In the genomic region with DNA sequence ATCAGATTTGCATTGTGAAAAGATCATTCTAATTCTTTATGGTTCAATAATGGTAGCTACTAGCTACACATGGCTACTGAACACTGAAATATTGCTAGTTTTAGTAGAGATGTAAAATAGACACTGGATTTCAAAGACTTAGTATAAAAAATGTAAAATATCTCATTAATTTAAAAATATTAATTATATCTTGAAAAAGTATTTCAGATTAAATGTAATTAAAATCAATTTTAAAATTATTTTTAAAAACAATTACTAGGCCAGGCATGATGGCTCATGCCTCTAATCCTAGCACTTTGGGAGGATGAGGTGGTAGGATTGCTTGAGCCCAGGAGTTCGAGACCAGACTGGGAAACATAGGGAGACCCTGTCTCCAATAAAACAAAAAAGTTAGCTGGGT, we compare ENCODE assay signal across 35 cellular contexts.
"Had no signal": no experiment of that assay in that cellular context is flagged by ENCODE, and none has a peak within 500 bp of the region (broad histone marks: within the 10 kb centered on the region; RNA-seq: fewer than 3 reads in every experiment).

No MANE protein-coding gene starts in this region.

- H3K27me3 ChIP-seq: MG63 had no signal

- H3K4me3 ChIP-seq: MG63 had no signal

- H3K9me3 ChIP-seq: MG63 had no signal

- H3K36me3 ChIP-seq: MG63 had no signal

- DNase-seq: Karpas-422, Kasumi-1, MG63, MM.1S, MV-4-11, NCI-H1048, NCI-H1092, NCI-H1092 treated with DMSO at 0.1 percent for 48 hours, NCI-H1105, NCI-H1105 treated with DMSO at 0.1 percent for 48 hours, NCI-H1417, NCI-H1417 treated with DMSO at 0.1 percent for 48 hours, NCI-H1436, NCI-H1436 treated with DMSO at 0.1 percent for 48 hours, NCI-H146, NCI-H1694, NCI-H1694 treated with DMSO at 0.1 percent for 48 hours, NCI-H187, NCI-H187 treated with DMSO at 0.1 percent for 48 hours, NCI-H1930, NCI-H2029, NCI-H2029 treated with DMSO at 0.1 percent for 48 hours, NCI-H2081, NCI-H2081 treated with DMSO at 0.1 percent for 48 hours, NCI-H2107, NCI-H2171, NCI-H2171 treated with DMSO at 0.1 percent for 48 hours, NCI-H2227 treated with DMSO at 0.1 percent for 48 hours, NCI-H226, NCI-H345, NCI-H446, NCI-H446 treated with DMSO at 0.1 percent for 48 hours, NCI-H510A, NCI-H510A treated with DMSO at 0.1 percent for 48 hours, NCI-H524 had no signal
